10 cellular contexts compared by ENCODE assay signal in the genomic region with DNA sequence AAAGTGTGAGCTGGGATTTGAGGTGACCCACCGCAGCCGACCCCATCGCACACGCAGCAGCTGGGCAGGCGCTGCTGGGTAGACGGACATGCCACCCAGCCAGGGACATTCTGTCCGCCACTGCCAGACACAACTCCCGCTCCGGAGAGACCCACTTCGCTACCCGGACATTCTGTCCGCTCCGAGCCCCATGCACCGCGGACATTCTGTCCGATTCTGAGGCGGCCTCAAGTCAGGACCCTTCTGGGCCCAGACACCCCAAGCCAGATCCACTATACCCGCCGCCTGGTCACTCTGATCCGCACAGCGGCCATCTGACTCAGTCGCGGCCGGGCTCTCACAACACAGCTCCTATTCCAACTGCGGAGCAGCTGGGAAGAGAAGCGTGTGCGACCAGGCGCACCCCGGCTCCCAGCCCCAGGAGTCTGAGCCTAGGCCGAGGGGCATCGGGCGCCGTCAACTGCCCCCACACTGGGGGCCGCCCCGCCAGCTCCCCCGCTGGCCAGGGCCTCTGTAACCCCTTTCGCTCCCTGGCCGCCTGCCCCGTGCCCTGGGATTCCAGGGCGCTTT. TPM values are rescaled to one million over a fixed set of nuclear protein-coding genes. Genes with fewer than 3 reads are reported as not detected.
DNase-seq lines count a peak whose midpoint lies in the region; ATAC-seq and TF ChIP-seq lines count a peak whose summit lies in the region.
"Had no signal": no experiment of that assay in that cellular context is flagged by ENCODE, and none has a peak within 500 bp of the region (broad histone marks: within the 10 kb centered on the region; RNA-seq: fewer than 3 reads in every experiment).

No MANE protein-coding gene starts in this region.

- DNase-seq in AG20443 (ENCODE audit: low spot score) (peak; percentile 42), T-cell (no peak), fibroblast of the aortic adventitia (ENCODE audit: low read depth) (no peak), neural progenitor cell (ENCODE audit: low spot score) (peak; percentile 52), GM10266 (ENCODE audit: extremely low spot score) (no peak), glomerular visceral epithelial cell (ENCODE audit: extremely low spot score) (no peak)
- DNase-seq: NCI-H524 treated with DMSO at 0.1 percent for 48 hours had no signal

- H3K4me1 ChIP-seq in neural progenitor cell = peaks cover 14% of the 10 kb centered on the region

- ATAC-seq in T-cell (replicated peaks in 1 of 4) (no peak), HG02798 (IDR thresholded peaks at IDR 0.05; ENCODE audit: poor library complexity, unreplicated experiment) (no peak), GM19455 (IDR thresholded peaks at IDR 0.05; ENCODE audit: unreplicated experiment) (no peak)

- no peaks in the 10 kb centered on the region for H3K36me3 Mint-ChIP-seq in T-cell
- H3K36me3 Mint-ChIP-seq in neural progenitor cell = no peaks in the 10 kb centered on the region

- H2AFZ ChIP-seq in neural progenitor cell (replicated peaks) = peak overlapping the region; percentile 78

- peak overlapping the region; percentile 88 for H3K4me3 ChIP-seq in fibroblast of the aortic adventitia (ENCODE audit: low read depth, low read length)
- H3K4me3 ChIP-seq in neural progenitor cell = peak overlapping the region; percentile 66
- H3K4me3 ChIP-seq: mucosa of descending colon had no signal

- H3K4me1 Mint-ChIP-seq in T-cell (peaks cover 23 to 30% (median 29%) of the 10 kb centered on the region in 3 donors), neural progenitor cell (peaks cover 22% of the 10 kb centered on the region)

- H3F3A ChIP-seq in neural progenitor cell (ENCODE audit: low read depth) = peaks cover 13% of the 10 kb centered on the region

- no peak for TF ChIP-seq CTCF in fibroblast of the aortic adventitia (IDR thresholded peaks at IDR 0.05; ENCODE audit: insufficient read depth, low read length)
- TF ChIP-seq CTCF in neural progenitor cell (IDR thresholded peaks at IDR 0.05) = no peak
- no peak for TF ChIP-seq CTCF in GM10266 (IDR thresholded peaks at IDR 0.05; ENCODE audit: control insufficient read depth, insufficient read depth, low read depth, missing control alignments)

- H3K4me3 Mint-ChIP-seq in T-cell (peak overlapping the region; percentile 23 to 55 (median 52)), neural progenitor cell (peak overlapping the region; percentile 81)

- no peak overlapping the region for H3K9ac ChIP-seq in neural progenitor cell

- H4K20me1 ChIP-seq in neural progenitor cell (ENCODE audit: low read depth) = peaks cover 19% of the 10 kb centered on the region

- POLR2A ChIA-PET in T-cell (lab: Charles Lee) = interaction anchor here in 1 of 2 donors (0.5 to 0.6 kb wide), 2 partner anchors 73 to 157 kb away, joined by 3 to 4 read pairs; no protein-coding TSS in a partner anchor

- no peaks in the 10 kb centered on the region for H3K9me3 ChIP-seq in neural progenitor cell (ENCODE audit: low read depth)
- H3K9me3 ChIP-seq: mucosa of descending colon had no signal

- H3K9me3 Mint-ChIP-seq in T-cell (no peaks in the 10 kb centered on the region), neural progenitor cell (no peaks in the 10 kb centered on the region)

- H3K27ac Mint-ChIP-seq in T-cell = no peak overlapping the region
- H3K27ac Mint-ChIP-seq in neural progenitor cell = no peak overlapping the region

- no peak overlapping the region for H3K27ac ChIP-seq in neural progenitor cell

- peaks cover 84% of the 10 kb centered on the region for H3K27me3 ChIP-seq in neural progenitor cell

- H3K4me2 ChIP-seq in neural progenitor cell = peak overlapping the region; percentile 76

- H3K79me2 ChIP-seq in neural progenitor cell (ENCODE audit: low read depth) = peaks cover under 1% of the 10 kb centered on the region

- CTCF ChIA-PET in T-cell (lab: Charles Lee) = interaction anchor here in 1 of 2 donors (1.3 kb wide), 1 partner anchor 158 kb away, joined by 3 read pairs; no protein-coding TSS in a partner anchor

- peaks cover 22 to 35% of the 10 kb centered on the region in 2 donors for H3K27me3 Mint-ChIP-seq in T-cell
- peaks cover 55% of the 10 kb centered on the region for H3K27me3 Mint-ChIP-seq in neural progenitor cell (ENCODE audit: insufficient read depth, low read depth)

- no peaks in the 10 kb centered on the region for H3K36me3 ChIP-seq in neural progenitor cell

RNA-seq across cellular contexts. Expression of a gene that starts 0.8 kb away (rescaled TPM):
- total RNA-seq in T-cell (not detected), fibroblast of the aortic adventitia (ENCODE audit: low replicate concordance) (not detected in 2 replicates), neural progenitor cell (ENCODE audit: low replicate concordance) (0.46 TPM in 1 of 2 replicates, not detected in the other)
- total RNA-seq: mucosa of descending colon had no signal

RNA-seq across cellular contexts. Expression of a gene that starts 4.8 kb away (rescaled TPM):
- total RNA-seq in T-cell (10 to 100 TPM; 37.2 to 41.1 (median 38.7) TPM), fibroblast of the aortic adventitia (ENCODE audit: low replicate concordance) (21.5 and 52.1 TPM in 2 replicates), neural progenitor cell (ENCODE audit: low replicate concordance) (23.5 and 37.9 TPM in 2 replicates)

RNA-seq across cellular contexts. Expression of a gene that starts 14.5 kb away (rescaled TPM):
- total RNA-seq in T-cell (not detected), fibroblast of the aortic adventitia (ENCODE audit: low replicate concordance) (0.09 TPM in 1 of 2 replicates, not detected in the other), neural progenitor cell (ENCODE audit: low replicate concordance) (0.40 TPM in 1 of 2 replicates, not detected in the other)

Comparison
In these comparisons a context has a peak if more than half of its experiments do, and no peak if none do; other contexts are left out.
1. DNase-seq: peak in AG20443 (single experiment) and neural progenitor cell (single experiment); none in T-cell (0 of 34), fibroblast of the aortic adventitia (single experiment), GM10266 (single experiment) and glomerular visceral epithelial cell (single experiment).